In the genomic region with DNA sequence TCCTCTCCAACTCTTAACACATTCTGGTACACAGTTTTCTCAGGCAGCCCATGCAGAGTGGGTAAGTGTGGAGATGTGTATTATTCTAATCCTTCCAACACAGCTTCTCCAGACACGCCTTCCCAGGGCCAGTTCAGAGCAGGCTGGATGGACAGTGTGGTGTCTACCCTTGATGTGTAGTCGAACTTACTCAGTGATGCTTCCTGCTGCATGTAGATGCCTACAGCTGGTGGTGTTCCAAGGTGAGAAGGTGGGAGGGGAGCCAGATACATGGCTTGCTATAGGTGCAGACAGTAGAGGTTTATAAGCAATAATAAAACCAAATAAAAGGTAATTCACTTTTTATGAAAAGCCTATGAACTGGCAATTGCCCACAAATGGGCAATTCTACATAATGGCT, we compare ENCODE assay signal across 16 cellular contexts.
"Had no signal": no experiment of that assay in that cellular context is flagged by ENCODE, and none has a peak within 500 bp of the region (broad histone marks: within the 10 kb centered on the region; RNA-seq: fewer than 3 reads in every experiment).

No MANE protein-coding gene starts in this region.

- H3K4me1 Mint-ChIP-seq: natural killer cell, neural crest cell had no signal

- H3K4me3 Mint-ChIP-seq: dendritic cell treated with granulocyte-macrophage colony-stimulating factor and Interleukin-4, amounts not matched to agents 40 ng/mL and 50 ng/mL, for 4 days; effector memory CD8-positive, alpha-beta T cell; natural killer cell; neural crest cell had no signal

- H3K27ac ChIP-seq: hepatocyte, sigmoid colon, skin epidermis, upper lobe of left lung, uterus had no signal

- H3K4me1 ChIP-seq: sigmoid colon, upper lobe of left lung, uterus had no signal

- H3K36me3 Mint-ChIP-seq: natural killer cell had no signal

- ATAC-seq: effector memory CD8-positive, alpha-beta T cell; natural killer cell had no signal

- H3K27ac Mint-ChIP-seq: dendritic cell treated with granulocyte-macrophage colony-stimulating factor and Interleukin-4, amounts not matched to agents 40 ng/mL and 50 ng/mL, for 4 days; effector memory CD8-positive, alpha-beta T cell; natural killer cell had no signal

- H3K9me3 Mint-ChIP-seq: natural killer cell, neural crest cell had no signal

- H3K36me3 ChIP-seq: sigmoid colon, stomach, upper lobe of left lung, uterus had no signal

- H3K4me3 ChIP-seq: hepatocyte, sigmoid colon, skin epidermis, stomach, upper lobe of left lung, uterus had no signal

- H3K9me3 ChIP-seq: upper lobe of left lung, uterus had no signal

- DNase-seq: effector memory CD8-positive, alpha-beta T cell; foreskin melanocyte; head of caudate nucleus; natural killer cell; posterior cingulate gyrus; sigmoid colon; stimulated activated CD4-positive, alpha-beta T cell treated with anti-CD3 and anti-CD28 coated beads, Interleukin-12 subunit alpha, Interleukin-12 subunit beta, amount 100 ng/mL, for 4 hours; stimulated activated naive CD4-positive, alpha-beta T cell; stomach; substantia nigra; upper lobe of left lung; uterus had no signal

- H3K27me3 ChIP-seq: hepatocyte, sigmoid colon, stomach, upper lobe of left lung, uterus had no signal
